In genomic region chr2:160491922-160492371, GRCh38 we compare ENCODE assay signal across 8 cellular contexts. TPM values are rescaled to one million over a fixed set of nuclear protein-coding genes. Genes with fewer than 3 reads are reported as not detected.
DNase-seq lines count a peak whose midpoint lies in the region; ATAC-seq and TF ChIP-seq lines count a peak whose summit lies in the region.

No MANE protein-coding gene starts in this region.

- H3K4me1 ChIP-seq in duodenal mucosa (ENCODE audit: control insufficient read depth in 1 of 2, insufficient read depth in 2 of 2, low read length in 2 of 2) (peaks cover 4 to 9% of the 10 kb centered on the region in 2 donors), muscle layer of duodenum (ENCODE audit: control insufficient read depth in 1 of 2, insufficient read depth in 2 of 2, low read length in 2 of 2) (peaks cover 0 to 17% of the 10 kb centered on the region in 2 donors)

- no peaks in the 10 kb centered on the region for H3K9me3 ChIP-seq in CD4-positive, alpha-beta T cell (ENCODE audit: control insufficient read depth, low read length)
- no peaks in the 10 kb centered on the region for H3K9me3 ChIP-seq in duodenal mucosa (ENCODE audit: control insufficient read depth in 1 of 2, low read length in 2 of 2)
- no peaks in the 10 kb centered on the region for H3K9me3 ChIP-seq in muscle layer of duodenum (ENCODE audit: control insufficient read depth in 1 of 2, low read length in 2 of 2)

- peak overlapping the region; percentile 65 to 69 for H3K9ac ChIP-seq in duodenal mucosa (ENCODE audit: low read depth in 1 of 2, low read length in 2 of 2)

- peak overlapping the region; percentile 90 for H3K27ac ChIP-seq in CD4-positive, alpha-beta T cell (ENCODE audit: low read depth, low read length)
- H3K27ac ChIP-seq in duodenal mucosa (ENCODE audit: low read depth, low read length) (no peak overlapping the region), muscle layer of duodenum (ENCODE audit: low read length) (peak overlapping the region; percentile 96), substantia nigra (ENCODE audit: low read depth, low read length, poor library complexity, severe bottlenecking) (no peak overlapping the region)

- peak overlapping the region; percentile 98 for H3K4me3 Mint-ChIP-seq in CD4-positive, alpha-beta T cell

- no peaks in the 10 kb centered on the region for H3K36me3 ChIP-seq in duodenal mucosa (ENCODE audit: control insufficient read depth in 1 of 2, insufficient read depth in 2 of 2, low read length in 2 of 2)
- H3K36me3 ChIP-seq in muscle layer of duodenum (ENCODE audit: control insufficient read depth in 1 of 2, insufficient read depth in 2 of 2, low read length in 2 of 2), result peaks cover 0 to 11% of the 10 kb centered on the region in 2 donors

- H3K27ac Mint-ChIP-seq in CD4-positive, alpha-beta T cell, result peak overlapping the region; percentile 88

- POLR2A ChIA-PET in CD4-positive, alpha-beta T cell (lab: Charles Lee), result interaction anchor here (0.9 to 3.3 kb wide), 10 partner anchors 9 to 116 kb away, joined by 3 to 18 read pairs (median 4); no protein-coding TSS in a partner anchor

- no peak for DNase-seq in CD4-positive, alpha-beta T cell
- DNase-seq in NCI-H748 (lab: John Stamatoyannopoulos, UW; ENCODE audit: unreplicated experiment) (peak; percentile 41), substantia nigra (lab: John Stamatoyannopoulos, UW) (no peak), GM10266 (ENCODE audit: extremely low spot score) (no peak)

- ATAC-seq in CD4-positive, alpha-beta T cell (ENCODE audit: poor library complexity), result no peak
- no peak for ATAC-seq in GM21423 (IDR thresholded peaks at IDR 0.05; ENCODE audit: unreplicated experiment)
- no peak for ATAC-seq in HG02870 (IDR thresholded peaks at IDR 0.05; ENCODE audit: unreplicated experiment)

- H3K4me3 ChIP-seq in duodenal mucosa (ENCODE audit: low read depth in 1 of 2, low read length in 2 of 2) (peak overlapping the region; percentile 76), muscle layer of duodenum (ENCODE audit: low read depth in 1 of 2, low read length in 2 of 2) (peak overlapping the region; percentile 88 to 91)

- intact Hi-C loops in CD4-positive, alpha-beta T cell (cut with DNase I, micrococcal nuclease), result loop anchor here (1.0 to 5.0 kb wide), 7 partner anchors 10 to 780 kb away; partner anchors contain the start of genes LY75 (in 1 of the 2) and MARCHF7 (in 1 of the 2)

- no peak for TF ChIP-seq CTCF in CD4-positive, alpha-beta T cell (IDR thresholded peaks at IDR 0.05)
- TF ChIP-seq CTCF in GM10266 (IDR thresholded peaks at IDR 0.05; ENCODE audit: control insufficient read depth, insufficient read depth, low read depth, missing control alignments), result no peak

- peaks cover 72% of the 10 kb centered on the region for H3K4me1 Mint-ChIP-seq in CD4-positive, alpha-beta T cell (ENCODE audit: low read depth)

- H3K27me3 Mint-ChIP-seq in CD4-positive, alpha-beta T cell, result no peaks in the 10 kb centered on the region

- no peaks in the 10 kb centered on the region for H3K27me3 ChIP-seq in CD4-positive, alpha-beta T cell (ENCODE audit: control insufficient read depth, insufficient read depth, low read length)
- peaks cover 4 to 8% of the 10 kb centered on the region in 2 donors for H3K27me3 ChIP-seq in duodenal mucosa (ENCODE audit: control insufficient read depth in 1 of 2, insufficient read depth in 2 of 2, low read length in 2 of 2)
- H3K27me3 ChIP-seq in muscle layer of duodenum (ENCODE audit: low read depth, low read length), result no peaks in the 10 kb centered on the region

- CTCF ChIA-PET in CD4-positive, alpha-beta T cell (lab: Charles Lee), result interaction anchor here (1.4 kb wide), 1 partner anchor 63 kb away, joined by 4 read pairs; no protein-coding TSS in a partner anchor

- peaks cover 10% of the 10 kb centered on the region for H3K36me3 Mint-ChIP-seq in CD4-positive, alpha-beta T cell (ENCODE audit: low read depth)

- no peaks in the 10 kb centered on the region for H3K9me3 Mint-ChIP-seq in CD4-positive, alpha-beta T cell

RNA-seq across cellular contexts. Expression of gene RBMS1, which starts 1.7 kb away (rescaled TPM):
- total RNA-seq in CD4-positive, alpha-beta T cell, result 10 to 100 TPM; 88.6 to 90.3 TPM

Comparison
In these comparisons a context has a peak if more than half of its experiments do, and no peak if none do; other contexts are left out.
1. H3K27ac ChIP-seq: peak in CD4-positive, alpha-beta T cell (single experiment) and muscle layer of duodenum (single experiment); none in duodenal mucosa (single experiment) and substantia nigra (single experiment).